In the genomic region with DNA sequence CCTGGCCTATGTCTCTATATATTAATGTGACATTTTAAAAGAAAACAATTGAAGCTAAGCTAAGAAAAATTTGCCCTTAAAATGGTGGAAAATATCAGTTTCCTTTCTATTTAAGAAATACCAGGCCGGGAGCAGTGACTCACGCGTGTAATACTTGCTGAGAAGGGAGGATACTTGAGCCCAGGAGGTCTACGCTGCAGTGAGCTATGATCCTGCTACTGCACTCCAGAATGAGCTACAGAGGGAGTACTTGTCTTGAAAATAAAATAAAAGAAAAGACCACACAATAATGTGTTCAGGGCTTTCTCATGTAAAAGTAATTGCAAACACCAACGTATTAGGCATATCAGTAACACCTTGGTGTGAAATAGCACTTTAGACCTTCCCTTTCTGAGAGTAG, we compare ENCODE assay signal across 14 cellular contexts. TPM values are rescaled to one million over a fixed set of nuclear protein-coding genes. Genes with fewer than 3 reads are reported as not detected.
DNase-seq lines count a peak whose midpoint lies in the region; ATAC-seq, FAIRE-seq and TF ChIP-seq lines count a peak whose summit lies in the region.
"Had no signal": no experiment of that assay in that cellular context is flagged by ENCODE, and none has a peak within 500 bp of the region (broad histone marks: within the 10 kb centered on the region; RNA-seq: fewer than 3 reads in every experiment).

No MANE protein-coding gene starts in this region.

- no peaks in the 10 kb centered on the region for H3K27me3 Mint-ChIP-seq in nephron (ENCODE audit: low read depth)

- no peak for TF ChIP-seq CTCF in nephron (IDR thresholded peaks at IDR 0.05; ENCODE audit: unreplicated experiment in 3 of 3)

- H3K36me3 Mint-ChIP-seq in nephron (ENCODE audit: low read depth): no peaks in the 10 kb centered on the region
- H3K36me3 Mint-ChIP-seq: CD14-positive monocyte had no signal

- peak overlapping the region; percentile 83 to 91 (median 86) for H3K4me3 Mint-ChIP-seq in nephron

- ATAC-seq in HG02759 (IDR thresholded peaks at IDR 0.05; ENCODE audit: unreplicated experiment): no peak
- ATAC-seq: naive thymus-derived CD4-positive, alpha-beta T cell had no signal

- DNase-seq in NCI-H226: peak; percentile 81
- DNase-seq in dermis blood vessel endothelial cell: peak; percentile 68
- no peak for DNase-seq in HuH-7 (ENCODE audit: low spot score)
- DNase-seq in SIG-M5 treated with dmso at 0.1 percent for 504 hours (lab: John Stamatoyannopoulos, UW; ENCODE audit: unreplicated experiment): no peak
- no peak for DNase-seq in C1 segment of cervical spinal cord (lab: John Stamatoyannopoulos, UW)
- DNase-seq: activated CD4-positive, alpha-beta memory T cell treated with anti-CD3 and anti-CD28 coated beads, Interleukin-2, amount 10 ng/mL, durations not matched to agents 7 days and 5 days; naive thymus-derived CD4-positive, alpha-beta T cell; NCI-H2107; SW 1271; upper lobe of right lung had no signal

- peaks cover 41% of the 10 kb centered on the region for H3K4me1 Mint-ChIP-seq in nephron

- no peaks in the 10 kb centered on the region for H3K9me3 Mint-ChIP-seq in nephron
- H3K9me3 Mint-ChIP-seq: activated CD4-positive, alpha-beta memory T cell treated with anti-CD3 and anti-CD28 coated beads, Interleukin-2, amount 10 ng/mL, durations not matched to agents 7 days and 5 days; naive thymus-derived CD4-positive, alpha-beta T cell had no signal

- peak; percentile 99 for FAIRE-seq in A204.1 (lab: Jason Lieb, UNC)

- peak overlapping the region; percentile 40 to 72 (median 70) for H3K27ac Mint-ChIP-seq in nephron
- H3K27ac Mint-ChIP-seq: activated CD4-positive, alpha-beta memory T cell treated with anti-CD3 and anti-CD28 coated beads, Interleukin-2, amount 10 ng/mL, durations not matched to agents 7 days and 5 days; CD14-positive monocyte; naive thymus-derived CD4-positive, alpha-beta T cell had no signal

RNA-seq across cellular contexts. Expression of gene PRSS23, which starts 1.4 kb away (rescaled TPM):
- 79.1 and 236 TPM in 2 replicates for total RNA-seq in dermis blood vessel endothelial cell

Comparison
In these comparisons a context has a peak if more than half of its experiments do, and no peak if none do; other contexts are left out.
1. DNase-seq: peak in NCI-H226 (single experiment) and dermis blood vessel endothelial cell (single experiment); none in HuH-7 (single experiment), SIG-M5 treated with dmso at 0.1 percent for 504 hours (single experiment) and C1 segment of cervical spinal cord (0 of 14).